In genomic region chr3:120145498-120146285, GRCh38 we compare ENCODE assay signal across 8 cellular contexts.
DNase-seq lines count a peak whose midpoint lies in the region; ATAC-seq lines count a peak whose summit lies in the region.

No MANE protein-coding gene starts in this region.

- DNase-seq in activated CD4-positive, CD25-positive, alpha-beta regulatory T cell (lab: John Stamatoyannopoulos, UW), result no peak
- DNase-seq in astrocyte of the hippocampus (ENCODE audit: low read depth, low spot score), result peak; percentile 34
- peak; percentile 0 to 5 for DNase-seq in stimulated activated CD4-positive, alpha-beta T cell treated with anti-CD3 and anti-CD28 coated beads, Interleukin-2, amount 100 ng/mL, for 48 hours
- DNase-seq in UCSD-AML1 (lab: John Stamatoyannopoulos, UW; ENCODE audit: unreplicated experiment), result no peak
- no peak for DNase-seq in T-helper 9 cell
- DNase-seq in NCI-H748 treated with DMSO at 0.1 percent for 48 hours (lab: John Stamatoyannopoulos, UW), result no peak

- peak; percentile 87 to 95 for ATAC-seq in activated CD4-positive, CD25-positive, alpha-beta regulatory T cell treated with anti-CD3 and anti-CD28 coated beads, Interleukin-2, amount 50 U/mL, for 24 hours
- ATAC-seq in HG03520 (IDR thresholded peaks at IDR 0.05; ENCODE audit: unreplicated experiment), result peak; percentile 44

Comparison
In these comparisons a context has a peak if more than half of its experiments do, and no peak if none do; other contexts are left out.
1. DNase-seq: peak in astrocyte of the hippocampus (single experiment) and stimulated activated CD4-positive, alpha-beta T cell treated with anti-CD3 and anti-CD28 coated beads, Interleukin-2, amount 100 ng/mL, for 48 hours (2 of 2); none in activated CD4-positive, CD25-positive, alpha-beta regulatory T cell (0 of 4), UCSD-AML1 (single experiment), T-helper 9 cell (single experiment) and NCI-H748 treated with DMSO at 0.1 percent for 48 hours (single experiment).